ENCODE assay signal across 1 cellular context in genomic region chr10:69863580-69863979, GRCh38.
TF ChIP-seq lines count a peak whose summit lies in the region.

No MANE protein-coding gene starts in this region.

TF ChIP-seq in H1, 55 proteins besides CTCF, POLR2A, EP300 and RAD21:
- TF ChIP-seq HDAC2 (IDR thresholded peaks at IDR 0.05; ENCODE audit: borderline replicate concordance in 1 of 2, low read depth in 2 of 2, low read length in 2 of 2) (no peak), RFX5 (IDR thresholded peaks at IDR 0.05; ENCODE audit: borderline replicate concordance, low read depth, low read length) (no peak), NANOG (IDR thresholded peaks at IDR 0.05; ENCODE audit: insufficient read depth, low read depth, low read length, poor library complexity, severe bottlenecking) (no peak), FOSL1 (IDR thresholded peaks at IDR 0.05; ENCODE audit: insufficient read depth, low read depth, low read length) (no peak)
